Comparison of ENCODE assay signal across 8 cellular contexts in genomic region chr1:113904674-113905434, GRCh38. TPM values are rescaled to one million over a fixed set of nuclear protein-coding genes. Genes with fewer than 3 reads are reported as not detected.
DNase-seq lines count a peak whose midpoint lies in the region; ATAC-seq and TF ChIP-seq lines count a peak whose summit lies in the region.

AP4B1 (minus strand) TSS chr1:113904799; CDS start chr1:113904717, 82 bp downstream.
DCLRE1B (plus strand) TSS chr1:113905326; CDS start chr1:113905587, 261 bp downstream.

- no peaks in the 10 kb centered on the region for H3K27me3 Mint-ChIP-seq in activated CD4-positive, alpha-beta T cell treated with anti-CD3 and anti-CD28 coated beads, Interleukin-2, amount 10 ng/mL, durations not matched to agents 24 days and 14 days

- H3K4me3 Mint-ChIP-seq in activated CD4-positive, alpha-beta T cell treated with anti-CD3 and anti-CD28 coated beads, Interleukin-2, amount 10 ng/mL, durations not matched to agents 24 days and 14 days: peak within 1 kb of the TSS; percentile 99

- DNase-seq in NCI-H526 treated with DMSO at 0.1 percent for 48 hours (lab: John Stamatoyannopoulos, UW): peak; percentile 100
- DNase-seq in activated CD4-positive, alpha-beta T cell treated with anti-CD3 and anti-CD28 coated beads, Interleukin-2, amount 10 ng/mL, durations not matched to agents 24 days and 14 days: peak; percentile 99
- peak; percentile 99 for DNase-seq in coronary artery (ENCODE audit: low spot score)
- DNase-seq in left kidney (ENCODE audit: low read depth, low spot score): peak; percentile 100
- peak; percentile 96 to 99 for DNase-seq in stimulated activated CD4-positive, alpha-beta T cell treated with anti-CD3 and anti-CD28 coated beads, Interleukin-2, amount 100 ng/mL, for 24 hours

- H3K4me1 Mint-ChIP-seq in activated CD4-positive, alpha-beta T cell treated with anti-CD3 and anti-CD28 coated beads, Interleukin-2, amount 10 ng/mL, durations not matched to agents 24 days and 14 days: peaks cover 53% of the 10 kb centered on the region

- peaks cover 38% of the 10 kb centered on the region for H3K36me3 Mint-ChIP-seq in activated CD4-positive, alpha-beta T cell treated with anti-CD3 and anti-CD28 coated beads, Interleukin-2, amount 10 ng/mL, durations not matched to agents 24 days and 14 days (ENCODE audit: low read depth)

- ATAC-seq in GM19328 (IDR thresholded peaks at IDR 0.05; ENCODE audit: unreplicated experiment) (peak; percentile 91), HG03520 (IDR thresholded peaks at IDR 0.05; ENCODE audit: unreplicated experiment) (peak; percentile 88)

- intact Hi-C loops in activated CD4-positive, alpha-beta T cell treated with anti-CD3 and anti-CD28 coated beads, Interleukin-2, amount 10 ng/mL, durations not matched to agents 24 days and 14 days (cut with micrococcal nuclease): loop anchor here (1.0 to 5.0 kb wide), 7 partner anchors 24 to 606 kb away; partner anchors contain the start of genes HIPK1, PHTF1, PTPN22 and RSBN1

- no peaks in the 10 kb centered on the region for H3K9me3 Mint-ChIP-seq in activated CD4-positive, alpha-beta T cell treated with anti-CD3 and anti-CD28 coated beads, Interleukin-2, amount 10 ng/mL, durations not matched to agents 24 days and 14 days

- peak within 1 kb of the TSS; percentile 98 for H3K27ac Mint-ChIP-seq in activated CD4-positive, alpha-beta T cell treated with anti-CD3 and anti-CD28 coated beads, Interleukin-2, amount 10 ng/mL, durations not matched to agents 24 days and 14 days

- peak; percentile 64 for TF ChIP-seq CTCF in C4-2B (conservative IDR thresholded peaks at IDR 0.05)
- TF ChIP-seq CTCF in coronary artery (IDR thresholded peaks at IDR 0.05): peak; percentile 60

- H3K4me3 ChIP-seq in coronary artery: peak within 1 kb of the TSS; percentile 79

- H3K27ac ChIP-seq in C4-2B (peak within 1 kb of the TSS; percentile 82), coronary artery (peak within 1 kb of the TSS; percentile 84 to 94)

RNA-seq across cellular contexts. Expression of gene AP4B1, which starts in this region (rescaled TPM):
- total RNA-seq in activated CD4-positive, alpha-beta T cell treated with anti-CD3 and anti-CD28 coated beads, Interleukin-2, amount 10 ng/mL, durations not matched to agents 24 days and 14 days: 41.7 and 42.3 TPM in 2 replicates

RNA-seq across cellular contexts. Expression of gene DCLRE1B, which starts in this region (rescaled TPM):
- 21.5 and 22.5 TPM in 2 replicates for total RNA-seq in activated CD4-positive, alpha-beta T cell treated with anti-CD3 and anti-CD28 coated beads, Interleukin-2, amount 10 ng/mL, durations not matched to agents 24 days and 14 days

Comparison
In these comparisons a context has a peak if more than half of its experiments do, and no peak if none do; other contexts are left out.
1. Peak in every context shown above with its lines: DNase-seq, ATAC-seq, H3K4me3 ChIP-seq and H3K27ac ChIP-seq.